12 cellular contexts compared by ENCODE assay signal in the genomic region with DNA sequence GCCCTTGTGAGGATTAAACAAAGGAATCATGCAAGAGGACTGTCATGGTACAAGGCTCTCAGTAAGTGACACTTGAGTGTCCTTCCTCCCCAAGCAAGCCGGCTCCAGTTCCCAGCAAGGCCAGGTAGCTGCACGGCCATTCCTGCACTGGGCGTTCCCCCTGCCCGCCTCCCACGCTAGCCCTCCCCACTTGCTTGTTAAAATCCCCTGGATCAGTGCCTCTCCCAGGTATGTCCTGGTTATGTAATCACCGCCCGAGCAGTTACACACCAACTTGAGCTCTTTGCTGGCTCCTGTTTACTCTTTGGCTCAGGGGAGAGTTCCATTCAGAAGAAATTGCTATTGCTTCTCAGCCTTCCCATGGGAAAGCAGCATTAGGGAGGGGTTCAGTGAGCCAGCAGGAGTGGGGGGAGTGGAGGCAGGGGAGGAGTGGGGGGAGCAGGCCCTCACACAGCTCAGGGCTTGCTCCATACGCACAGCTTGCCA. TPM values are rescaled to one million over a fixed set of nuclear protein-coding genes. Genes with fewer than 3 reads are reported as not detected.
DNase-seq lines count a peak whose midpoint lies in the region; ATAC-seq and TF ChIP-seq lines count a peak whose summit lies in the region.
"Had no signal": no experiment of that assay in that cellular context is flagged by ENCODE, and none has a peak within 500 bp of the region (broad histone marks: within the 10 kb centered on the region; RNA-seq: fewer than 3 reads in every experiment).

No MANE protein-coding gene starts in this region.

- peaks cover 0 to 20% (median 10%) of the 10 kb centered on the region in 12 donors for H3K4me1 ChIP-seq in heart left ventricle
- H3K4me1 ChIP-seq in endodermal cell (ENCODE audit: control insufficient read depth, insufficient read depth, low read length), result peaks cover 16% of the 10 kb centered on the region

- no peak for TF ChIP-seq POLR2A in heart left ventricle (IDR thresholded peaks at IDR 0.05)

- H3K9me3 Mint-ChIP-seq in endodermal cell, result no peaks in the 10 kb centered on the region

- H3K9ac ChIP-seq in endodermal cell (ENCODE audit: extremely low read depth, low read length, poor library complexity, severe bottlenecking), result no peak overlapping the region

- no peaks in the 10 kb centered on the region for H3K9me3 ChIP-seq in heart left ventricle
- no peaks in the 10 kb centered on the region for H3K9me3 ChIP-seq in endodermal cell (ENCODE audit: control insufficient read depth, low read length)

- no peak overlapping the region for H3K4me3 Mint-ChIP-seq in endodermal cell

- WGBS in heart left ventricle, 4 donors, result 75 to 83% (median 80%) methylated on average over 7 to 8 of the region's 8 CpGs
- WGBS in endodermal cell (ENCODE audit: insufficient coverage in 1 of 2, insufficient read length in 1 of 2), 2 experiments, result 77 to 81% methylated on average over 6 to 8 of the region's 8 CpGs

- H3K36me3 ChIP-seq in heart left ventricle (no peaks in the 10 kb centered on the region), endodermal cell (ENCODE audit: control insufficient read depth, insufficient read depth, low read length) (no peaks in the 10 kb centered on the region)

- H3K27ac ChIP-seq in heart left ventricle (no peak overlapping the region), endodermal cell (ENCODE audit: low read depth, low read length) (no peak overlapping the region)

- H3K36me3 Mint-ChIP-seq in endodermal cell (ENCODE audit: low read depth), result no peaks in the 10 kb centered on the region
- H3K36me3 Mint-ChIP-seq: activated naive CD4-positive, alpha-beta T cell treated with anti-CD3 and anti-CD28 coated beads, Interleukin-2, amount 50 U/mL, for 72 hours had no signal

- intact Hi-C loops in left ventricle myocardium superior (cut with micrococcal nuclease) (no loop called here), heart left ventricle (cut with DNase I) (no loop called here)

- TF ChIP-seq CTCF in heart left ventricle (IDR thresholded peaks at IDR 0.05) (no peak), endodermal cell (conservative IDR thresholded peaks at IDR 0.05) (no peak)

- no peaks in the 10 kb centered on the region for H3K27me3 ChIP-seq in heart left ventricle
- H3K27me3 ChIP-seq in endodermal cell (ENCODE audit: control insufficient read depth, insufficient read depth, low read length, poor library complexity, severe bottlenecking), result no peaks in the 10 kb centered on the region

- no peak overlapping the region for H3K4me3 ChIP-seq in heart left ventricle
- no peak overlapping the region for H3K4me3 ChIP-seq in endodermal cell (ENCODE audit: low read length)

- ATAC-seq in left ventricle myocardium superior (no peak), heart left ventricle (no peak), HG03025 (IDR thresholded peaks at IDR 0.05; ENCODE audit: low FRiP score, unreplicated experiment) (no peak)
- ATAC-seq: activated naive CD4-positive, alpha-beta T cell treated with anti-CD3 and anti-CD28 coated beads, Interleukin-2, amount 50 U/mL, for 72 hours had no signal

- H3K27me3 Mint-ChIP-seq in endodermal cell (ENCODE audit: insufficient read depth), result no peaks in the 10 kb centered on the region

- peak; percentile 9 for DNase-seq in left ventricle myocardium superior
- no peak for DNase-seq in heart left ventricle
- peak; percentile 50 for DNase-seq in endodermal cell
- DNase-seq in mucosa of gallbladder (ENCODE audit: low spot score), result peak; percentile 79
- no peak for DNase-seq in activated CD4-positive, alpha-beta T cell treated with anti-CD3 and anti-CD28 coated beads, Interleukin-2, amount 50 U/mL, for 48 hours
- no peak for DNase-seq in NCI-H2196 treated with DMSO at 0.1 percent for 48 hours (lab: John Stamatoyannopoulos, UW; ENCODE audit: unreplicated experiment)
- DNase-seq in Ammon's horn (ENCODE audit: low spot score), result no peak
- DNase-seq: activated CD4-positive, CD25-positive, alpha-beta regulatory T cell treated with anti-CD3 and anti-CD28 coated beads, Interleukin-2, amount 50 U/mL, for 72 hours; HCEC 1CT had no signal

- H3K27ac Mint-ChIP-seq in endodermal cell, result no peak overlapping the region
- H3K27ac Mint-ChIP-seq: activated naive CD4-positive, alpha-beta T cell treated with anti-CD3 and anti-CD28 coated beads, Interleukin-2, amount 50 U/mL, for 72 hours had no signal

- H3K4me1 Mint-ChIP-seq in endodermal cell, result peaks cover 24% of the 10 kb centered on the region

RNA-seq across cellular contexts. Expression of a gene that starts 19.4 kb away (rescaled TPM):
- total RNA-seq in left ventricle myocardium superior, result not detected
- under 1 TPM in 2 of 9 donors, not detected in 7; 0.37 to 0.88 TPM for total RNA-seq in heart left ventricle
- under 1 TPM; 0.08 TPM for polyA plus RNA-seq in heart left ventricle
- not detected for total RNA-seq in endodermal cell
- polyA plus RNA-seq in endodermal cell (2013, experiment 1 of 2), result 0.43 TPM
- not detected for polyA plus RNA-seq in endodermal cell (2013, experiment 2 of 2)
- 0.72 TPM for total RNA-seq in mucosa of gallbladder
- total RNA-seq: activated naive CD4-positive, alpha-beta T cell treated with anti-CD3 and anti-CD28 coated beads, Interleukin-2, amount 50 U/mL, for 72 hours; T-helper 1 cell treated with Interleukin-12 subunit alpha and Interleukin-12 subunit beta and Interleukin-4 antibody, amounts not matched to agents 30 ng/mL and 1 ng/mL, for 36 hours had no signal

Comparison
In these comparisons a context has a peak if more than half of its experiments do, and no peak if none do; other contexts are left out.
1. DNase-seq: peak in left ventricle myocardium superior (single experiment), endodermal cell (single experiment) and mucosa of gallbladder (single experiment); none in heart left ventricle (0 of 5), activated CD4-positive, alpha-beta T cell treated with anti-CD3 and anti-CD28 coated beads, Interleukin-2, amount 50 U/mL, for 48 hours (0 of 2), NCI-H2196 treated with DMSO at 0.1 percent for 48 hours (single experiment) and Ammon's horn (single experiment).